In genomic region chr11:22194907-22195306, GRCh38 we compare ENCODE assay signal across 1 cellular context.
TF ChIP-seq lines count a peak whose summit lies in the region.

No MANE protein-coding gene starts in this region.

TF ChIP-seq in GM23338, 12 proteins besides CTCF, POLR2A, EP300 and RAD21 (continued from another document):
- TF ChIP-seq ZNF462 (CRISPR knock-in tag; IDR thresholded peaks at IDR 0.05) (no peak), CREB1 (CRISPR knock-in tag; IDR thresholded peaks at IDR 0.05; ENCODE audit: low read depth) (no peak), ZNF114 (CRISPR knock-in tag; IDR thresholded peaks at IDR 0.05) (no peak), POLR2AphosphoS5 (IDR thresholded peaks at IDR 0.05; ENCODE audit: low read depth) (no peak), EZH2phosphoT487 (IDR thresholded peaks at IDR 0.05; ENCODE audit: unreplicated experiment) (no peak), NANOG (IDR thresholded peaks at IDR 0.05; ENCODE audit: borderline replicate concordance) (no peak), ZNF331 (CRISPR knock-in tag; IDR thresholded peaks at IDR 0.05; ENCODE audit: low read depth) (no peak), ETS1 (IDR thresholded peaks at IDR 0.05) (no peak), JUNB (IDR thresholded peaks at IDR 0.05; ENCODE audit: unreplicated experiment) (no peak), EZH2 (IDR thresholded peaks at IDR 0.05; ENCODE audit: low read depth, unreplicated experiment) (no peak)
